Comparison of ENCODE assay signal across 21 cellular contexts in genomic region chr14:31162910-31163649, GRCh38. TPM values are rescaled to one million over a fixed set of nuclear protein-coding genes. Genes with fewer than 3 reads are reported as not detected.
DNase-seq lines count a peak whose midpoint lies in the region; ATAC-seq, FAIRE-seq and TF ChIP-seq lines count a peak whose summit lies in the region.
"Had no signal": no experiment of that assay in that cellular context is flagged by ENCODE, and none has a peak within 500 bp of the region (broad histone marks: within the 10 kb centered on the region; RNA-seq: fewer than 3 reads in every experiment).

No MANE protein-coding gene starts in this region.

- H3K56ac ChIP-seq in H1 (replicated peaks; ENCODE audit: insufficient read length, low read depth, low read length), result no peak overlapping the region

- H2AK5ac ChIP-seq in H1 (ENCODE audit: low read depth, low read length), result no peak overlapping the region

- no peak overlapping the region for H3K9ac ChIP-seq in H1 (replicated peaks in 1 of 4; ENCODE audit: extremely low read depth in 1 of 4, low read depth in 3 of 4, low read length in 3 of 4)
- H3K9ac ChIP-seq: KMS-11 had no signal

- H4K20me1 ChIP-seq in H1 (replicated peaks in 1 of 2; ENCODE audit: control insufficient read depth in 1 of 2, insufficient read depth in 2 of 2, low read length in 2 of 2), result no peaks in the 10 kb centered on the region

- H3K79me2 ChIP-seq in H1 (ENCODE audit: control insufficient read depth in 1 of 2, insufficient read depth in 2 of 2, low read length in 2 of 2), result no peaks in the 10 kb centered on the region

- H2AFZ ChIP-seq in H1 (ENCODE audit: low read length), result no peak overlapping the region
- H2AFZ ChIP-seq: PC-9 had no signal

- TF ChIP-seq EP300 in H1 (IDR thresholded peaks at IDR 0.05; ENCODE audit: borderline replicate concordance in 1 of 2, low read depth in 2 of 2, low read length in 2 of 2) (no peak), upper lobe of left lung (IDR thresholded peaks at IDR 0.05) (no peak)

- H2BK5ac ChIP-seq in H1 (ENCODE audit: low read depth, low read length), result no peak overlapping the region

- H3K18ac ChIP-seq in H1 (ENCODE audit: extremely low read depth, low read length), result no peak overlapping the region

- H4K8ac ChIP-seq in H1 (ENCODE audit: extremely low read depth, insufficient read depth, low read length), result 0 out of 2 replicates have a peak overlapping the region, but pooled peaks have one; percentile 2

- FAIRE-seq in H1 (lab: Jason Lieb, UNC), result no peak
- FAIRE-seq: D721Med, GM19239 had no signal

- H3K27ac Mint-ChIP-seq in nephron progenitor cell, result peak overlapping the region; percentile 66
- H3K27ac Mint-ChIP-seq: B cell; CD8-positive, alpha-beta T cell had no signal

- no peak for TF ChIP-seq RAD21 in H1 (IDR thresholded peaks at IDR 0.05 in 1 of 2, conservative IDR thresholded peaks at IDR 0.05 in 1 of 2; ENCODE audit: low read depth in 2 of 2, low read length in 2 of 2)

- peaks cover 67% of the 10 kb centered on the region for H3K36me3 Mint-ChIP-seq in nephron progenitor cell (ENCODE audit: low read depth)

- no peaks in the 10 kb centered on the region for H3K27me3 Mint-ChIP-seq in nephron progenitor cell (ENCODE audit: low read depth, poor library complexity)
- H3K27me3 Mint-ChIP-seq: B cell had no signal

- no peak overlapping the region for H3K4me3 Mint-ChIP-seq in nephron progenitor cell
- H3K4me3 Mint-ChIP-seq: B cell; CD8-positive, alpha-beta T cell had no signal

- POLR2A ChIA-PET in HEK293 (lab: Yijun Ruan, JAX), result no interaction called here
- POLR2A ChIA-PET in H1 (lab: Charles Lee; ENCODE audit: partially characterized antibody), result no interaction called here

- H3K36me3 ChIP-seq in HEK293 (ENCODE audit: control insufficient read depth in 2 of 2, insufficient read depth in 1 of 2, low read length in 2 of 2) (peaks cover 58% of the 10 kb centered on the region in 2 experiments), H1 (ENCODE audit: control insufficient read depth in 2 of 4, insufficient read depth in 4 of 4, low read length in 3 of 4) (peaks cover 4 to 62% (median 14%) of the 10 kb centered on the region in 4 experiments; a peak in 7 of 8 replicates), upper lobe of left lung (peaks cover 15 to 82% (median 46%) of the 10 kb centered on the region in 4 donors), SJCRH30 (peaks cover 59% of the 10 kb centered on the region)

- no peak overlapping the region for H2BK12ac ChIP-seq in H1 (ENCODE audit: low read depth, low read length)

- H4K5ac ChIP-seq in H1 (ENCODE audit: insufficient read length, low read depth, low read length), result no peak overlapping the region

- no peaks in the 10 kb centered on the region for H3K9me3 Mint-ChIP-seq in nephron progenitor cell
- H3K9me3 Mint-ChIP-seq: CD8-positive, alpha-beta T cell had no signal

- H3K27me3 ChIP-seq in H1 (replicated peaks in 1 of 4; ENCODE audit: control insufficient read depth in 3 of 4, extremely low read depth in 1 of 4, insufficient read depth in 3 of 4, low read length in 3 of 4) (no peaks in the 10 kb centered on the region), upper lobe of left lung (no peaks in the 10 kb centered on the region), SJCRH30 (no peaks in the 10 kb centered on the region)
- H3K27me3 ChIP-seq: MG63 had no signal

- H3K27ac ChIP-seq in HEK293 (ENCODE audit: extremely low read depth, low read depth, low read length), result no peak overlapping the region
- H3K27ac ChIP-seq in H1 (ENCODE audit: low read depth, low read length), result no peak overlapping the region
- peak overlapping the region; percentile 33 to 59 (median 51) for H3K27ac ChIP-seq in upper lobe of left lung
- no peak overlapping the region for H3K27ac ChIP-seq in SJCRH30
- H3K27ac ChIP-seq: HL-60, KMS-11 had no signal

- TF ChIP-seq POLR2A in H1 (IDR thresholded peaks at IDR 0.05; ENCODE audit: control extremely low read depth in 1 of 2, low read depth in 2 of 2, low read length in 2 of 2), result no peak
- no peak for TF ChIP-seq POLR2A in upper lobe of left lung (IDR thresholded peaks at IDR 0.05)

- no peak overlapping the region for H3K4me2 ChIP-seq in H1 (ENCODE audit: insufficient read depth in 1 of 2, low read depth in 2 of 2, low read length in 2 of 2)
- H3K4me2 ChIP-seq: KMS-11, PC-9 had no signal

- 0 out of 2 replicates have a peak, but pooled peaks cover 2% of the 10 kb centered on the region for H3K4me1 ChIP-seq in HEK293 (ENCODE audit: control insufficient read depth, insufficient read depth, low read length)
- H3K4me1 ChIP-seq in H1 (replicated peaks in 1 of 4; ENCODE audit: control insufficient read depth in 3 of 4, insufficient read depth in 4 of 4, low read length in 3 of 4), result no peaks in the 10 kb centered on the region
- H3K4me1 ChIP-seq in upper lobe of left lung, result peaks cover 15 to 30% (median 27%) of the 10 kb centered on the region in 4 donors
- no peaks in the 10 kb centered on the region for H3K4me1 ChIP-seq in SJCRH30

- no peaks in the 10 kb centered on the region for H3K23me2 ChIP-seq in H1 (ENCODE audit: low read depth, low read length)

- H3K14ac ChIP-seq in H1 (ENCODE audit: insufficient read length), result no peak overlapping the region

- H3K23ac ChIP-seq in H1 (ENCODE audit: insufficient read length), result no peak overlapping the region

- no peak overlapping the region for H2BK120ac ChIP-seq in H1 (replicated peaks; ENCODE audit: low read depth, low read length)

- H4K91ac ChIP-seq in H1 (replicated peaks; ENCODE audit: insufficient read length, low read length), result no peak overlapping the region

- H3K9me3 ChIP-seq in HEK293 (ENCODE audit: control insufficient read depth, insufficient read depth, low read depth, low read length) (no peaks in the 10 kb centered on the region), H1 (ENCODE audit: insufficient read depth in 2 of 2, low read depth in 1 of 2, low read length in 1 of 2) (no peaks in the 10 kb centered on the region), upper lobe of left lung (no peaks in the 10 kb centered on the region), SJCRH30 (replicated peaks) (no peaks in the 10 kb centered on the region)
- H3K9me3 ChIP-seq: MG63 had no signal

- no peak overlapping the region for H2BK15ac ChIP-seq in H1 (ENCODE audit: low read length)

- H3K79me1 ChIP-seq in H1 (ENCODE audit: low read depth, low read length), result no peaks in the 10 kb centered on the region

- no peaks in the 10 kb centered on the region for H3K4me1 Mint-ChIP-seq in nephron progenitor cell
- H3K4me1 Mint-ChIP-seq: B cell had no signal

- TF ChIP-seq CTCF in HEK293 (tag by site-specific recombination; IDR thresholded peaks at IDR 0.05), result no peak
- no peak for TF ChIP-seq CTCF in H1 (IDR thresholded peaks at IDR 0.05; ENCODE audit: control extremely low read depth in 1 of 3, insufficient read depth in 1 of 3, low read depth in 1 of 3, low read length in 3 of 3)
- TF ChIP-seq CTCF in nephron progenitor cell (IDR thresholded peaks at IDR 0.05), result no peak
- TF ChIP-seq CTCF in upper lobe of left lung (IDR thresholded peaks at IDR 0.05), result no peak

- ATAC-seq in upper lobe of left lung (ENCODE audit: low FRiP score in 2 of 2) (no peak), HG03520 (IDR thresholded peaks at IDR 0.05; ENCODE audit: unreplicated experiment) (no peak)
- no peak for ATAC-seq in stimulated activated naive CD8-positive, alpha-beta T cell treated with anti-CD3 and anti-CD28 coated beads, Interleukin-15, Interleukin-2, amounts not matched to agents 100 U/mL and 50 U/mL, for 24 hours
- ATAC-seq: CD8-positive, alpha-beta T cell had no signal

- WGBS in H1 (ENCODE audit: extremely low coverage in 1 of 2, insufficient coverage in 1 of 2, insufficient read length in 1 of 2, insufficient replicate concordance in 2 of 2, low coverage in 1 of 2, low lambda C conversion rate in 2 of 2, missing lambda C conversion rate in 1 of 2), 2 experiments, result 87% methylated on average over 16 of the region's 16 CpGs; no CpG with 5 or more reads in 1 of the 2 experiments
- WGBS in upper lobe of left lung, 2 donors, result 88 to 93% methylated on average over 13 to 16 of the region's 16 CpGs

- no peak for DNase-seq in H1 (ENCODE audit: low read depth in 1 of 2, low spot score in 2 of 2)
- DNase-seq in nephron progenitor cell, result no peak
- DNase-seq in upper lobe of left lung, result no peak
- DNase-seq in activated CD4-positive, alpha-beta T cell treated with anti-CD3 and anti-CD28 coated beads for 1 hour, result no peak
- DNase-seq in stimulated activated naive CD8-positive, alpha-beta T cell treated with anti-CD3 and anti-CD28 coated beads, Interleukin-15, Interleukin-2, amounts not matched to agents 100 U/mL and 50 U/mL, for 24 hours, result no peak
- DNase-seq in SJCRH30, result no peak
- DNase-seq: CD8-positive, alpha-beta T cell; DND-41; GDM1; MG63; NCI-H1105; NCI-H187; NCI-H446; PC-9 had no signal

- H2BK20ac ChIP-seq in H1 (ENCODE audit: low read length), result no peak overlapping the region

- H3K4ac ChIP-seq in H1 (replicated peaks; ENCODE audit: insufficient read length, low read depth, low read length), result no peak overlapping the region

- no peak overlapping the region for H3K4me3 ChIP-seq in HEK293 (ENCODE audit: low read depth, low read length)
- H3K4me3 ChIP-seq in H1 (ENCODE audit: extremely low read depth in 1 of 4, insufficient read depth in 2 of 4, low read depth in 3 of 4, low read length in 4 of 4), result no peak overlapping the region
- no peak overlapping the region for H3K4me3 ChIP-seq in upper lobe of left lung
- H3K4me3 ChIP-seq in SJCRH30, result no peak overlapping the region
- H3K4me3 ChIP-seq: MG63, PC-9 had no signal

- CTCF ChIA-PET in HEK293 (lab: Yijun Ruan, JAX), result no interaction called here
- CTCF ChIA-PET in H1 (lab: Charles Lee; ENCODE audit: partially characterized antibody), result interaction anchor here (1.0 kb wide), 1 partner anchor 231 kb away, joined by 3 read pairs; no protein-coding TSS in a partner anchor

TF ChIP-seq in HEK293, 187 proteins besides CTCF, POLR2A, EP300 and RAD21 (continues in another document):
- no peak for TF ChIP-seq ZFP41 (tag by site-specific recombination; IDR thresholded peaks at IDR 0.05; ENCODE audit: borderline replicate concordance)

TF ChIP-seq in H1, 55 proteins besides CTCF, POLR2A, EP300 and RAD21:
- TF ChIP-seq CEBPB (IDR thresholded peaks at IDR 0.05; ENCODE audit: low read depth, low read length) (no peak), NRF1 (IDR thresholded peaks at IDR 0.05; ENCODE audit: low read depth, low read length) (no peak)

RNA-seq across cellular contexts. Expression of gene HECTD1, which starts 44.5 kb away (rescaled TPM):
- 105 and 110 TPM in 2 replicates for total RNA-seq in H1 (2021; fragmentation: NEBNext Ultra II Directional; extraction: Animal tissue kit (Norgen Biotek cat#: 25700))
- polyA plus RNA-seq in H1 (2011; rRNA removed), result 28.4 and 44.7 TPM in 2 replicates
- 45.2 TPM for polyA plus RNA-seq in H1 (2011; cell fraction: cytosol; rRNA removed)
- polyA plus RNA-seq in H1 (2011; cell fraction: nucleus; rRNA removed), result 66.7 TPM
- polyA plus RNA-seq in H1 (2012, experiment 1 of 2), result 40.4 to 57.9 TPM (median 52.3 TPM) in 4 replicates
- polyA plus RNA-seq in H1 (2012, experiment 2 of 2), result 3.0 TPM
- polyA plus RNA-seq in H1 (2013, experiment 1 of 2), result 48.3 TPM
- polyA plus RNA-seq in H1 (2013, experiment 2 of 2), result 49.3 TPM
- 224 and 290 TPM in 2 replicates for polyA minus RNA-seq in H1 (2011; rRNA and poly(A)+ RNA removed)
- polyA minus RNA-seq in H1 (2011; cell fraction: cytosol; rRNA and poly(A)+ RNA removed), result 72.8 TPM
- 179 TPM for polyA minus RNA-seq in H1 (2011; cell fraction: nucleus; rRNA and poly(A)+ RNA removed)
- total RNA-seq in upper lobe of left lung, result 100 to 1,000 TPM; 118 to 326 (median 164) TPM
- total RNA-seq in SJCRH30 (2014; rRNA removed; shearing (Covaris generic)), result 145 and 153 TPM in 2 replicates

Comparison
In these comparisons a context has a peak if more than half of its experiments do, and no peak if none do; other contexts are left out.
1. H3K27ac ChIP-seq: peak in upper lobe of left lung (4 of 4); none in HEK293 (single experiment), H1 (single experiment) and SJCRH30 (single experiment).